ENCODE assay signal across 31 cellular contexts in genomic region chr11:41051919-41052630, GRCh38.
"Had no signal": no experiment of that assay in that cellular context is flagged by ENCODE, and none has a peak within 500 bp of the region (broad histone marks: within the 10 kb centered on the region; RNA-seq: fewer than 3 reads in every experiment).

No MANE protein-coding gene starts in this region.

- H3K36me3 ChIP-seq: brain microvascular endothelial cell, cardiac muscle cell had no signal

- H3K27me3 ChIP-seq: brain microvascular endothelial cell, cardiac muscle cell had no signal

- ATAC-seq: activated CD8-positive, alpha-beta memory T cell treated with anti-CD3 and anti-CD28 coated beads, Interleukin-2, amount 10 ng/mL, durations not matched to agents 7 days and 5 days; Panc1; Right ventricle myocardium inferior had no signal

- H3K4me3 ChIP-seq: cardiac muscle cell had no signal

- H3K27ac ChIP-seq: brain microvascular endothelial cell, cardiac muscle cell, KMS-11, VCaP had no signal

- DNase-seq: activated CD4-positive, alpha-beta memory T cell treated with anti-CD3 and anti-CD28 coated beads, Interleukin-2, amount 10 ng/mL, durations not matched to agents 7 days and 5 days; activated CD4-positive, alpha-beta T cell treated with anti-CD3 and anti-CD28 coated beads for 1 hour; activated CD4-positive, alpha-beta T cell treated with anti-CD3 and anti-CD28 coated beads for 48 hours; activated CD4-positive, CD25-positive, alpha-beta regulatory T cell; activated CD8-positive, alpha-beta memory T cell treated with anti-CD3 and anti-CD28 coated beads for 24 hours; activated CD8-positive, alpha-beta memory T cell treated with anti-CD3 and anti-CD28 coated beads, Interleukin-2, amount 10 ng/mL, durations not matched to agents 7 days and 5 days; activated CD8-positive, alpha-beta memory T cell treated with anti-CD3 and anti-CD28 coated beads, Interleukin-2, amount 50 U/mL, for 48 hours; activated effector memory CD4-positive, alpha-beta T cell treated with Interleukin-2 at 50 U/mL for 16 hours; activated naive CD4-positive, alpha-beta T cell treated with anti-CD3 and anti-CD28 coated beads, Interleukin-2, amount 10 ng/mL, durations not matched to agents 7 days and 5 days; activated naive CD8-positive, alpha-beta T cell treated with anti-CD3 and anti-CD28 coated beads for 36 hours; activated T-cell treated with anti-CD3 and anti-CD28 coated beads, Interleukin-2, amount 50 U/mL, for 48 hours; amniotic stem cell; aorta; brain microvascular endothelial cell; NCI-H1092 treated with DMSO at 0.1 percent for 48 hours; NCI-H1417; NCI-H146; NCI-H187 treated with DMSO at 0.1 percent for 48 hours; NCI-H2081 treated with DMSO at 0.1 percent for 48 hours; NCI-H226; NCI-H446 treated with DMSO at 0.1 percent for 48 hours; NCI-H524; SW 1271; T-helper 1 cell; T-helper 2 cell; T-helper 9 cell had no signal
